20 cellular contexts compared by ENCODE assay signal in the genomic region with DNA sequence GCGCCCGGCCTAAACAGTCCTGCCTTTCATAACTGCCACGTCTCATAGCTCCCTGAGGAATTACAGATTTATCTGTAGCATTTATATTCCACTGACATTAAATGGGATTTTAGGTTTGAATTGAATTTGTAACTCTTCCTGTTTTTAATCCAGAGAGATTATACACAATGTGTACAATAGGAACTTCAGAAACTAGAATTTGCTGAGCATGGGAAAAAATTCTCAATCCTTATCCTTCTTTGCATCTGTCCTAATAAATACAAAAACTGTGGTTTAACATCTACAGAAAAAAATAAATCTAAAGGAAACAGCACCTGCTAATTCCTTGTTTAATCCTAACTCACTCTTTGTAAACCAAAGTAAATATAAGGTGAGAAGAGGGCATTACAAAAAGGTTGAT.
"Had no signal": no experiment of that assay in that cellular context is flagged by ENCODE, and none has a peak within 500 bp of the region (broad histone marks: within the 10 kb centered on the region; RNA-seq: fewer than 3 reads in every experiment).

No MANE protein-coding gene starts in this region.

- H3K27ac Mint-ChIP-seq: activated CD4-positive, alpha-beta T cell treated with anti-CD3 and anti-CD28 coated beads, Interleukin-2, amount 10 ng/mL, durations not matched to agents 24 days and 14 days; activated CD8-positive, alpha-beta memory T cell treated with anti-CD3 and anti-CD28 coated beads, Interleukin-2, amount 10 ng/mL, durations not matched to agents 7 days and 5 days; activated CD8-positive, alpha-beta T cell treated with anti-CD3 and anti-CD28 coated beads for 36 hours; activated naive CD8-positive, alpha-beta T cell treated with anti-CD3 and anti-CD28 coated beads, Interleukin-2, amount 10 ng/mL, durations not matched to agents 7 days and 5 days; stimulated activated naive B cell treated with anti-CD40 and anti-IgM and Interleukin-4, amounts not matched to agents 10 μg/mL and 1 μg/mL and 100 μg/mL, for 72 hours had no signal

- H3K27ac ChIP-seq: cardiac muscle cell, esophagus muscularis mucosa, hepatocyte, left lung, testis, vagina had no signal

- H3K27me3 Mint-ChIP-seq: activated CD8-positive, alpha-beta memory T cell treated with anti-CD3 and anti-CD28 coated beads, Interleukin-2, amount 10 ng/mL, durations not matched to agents 7 days and 5 days; activated CD8-positive, alpha-beta T cell treated with anti-CD3 and anti-CD28 coated beads for 36 hours; activated naive CD8-positive, alpha-beta T cell treated with anti-CD3 and anti-CD28 coated beads, Interleukin-2, amount 10 ng/mL, durations not matched to agents 7 days and 5 days; stimulated activated naive B cell treated with anti-CD40 and anti-IgM and Interleukin-4, amounts not matched to agents 10 μg/mL and 1 μg/mL and 100 μg/mL, for 72 hours had no signal

- H3K4me3 ChIP-seq: cardiac muscle cell, esophagus muscularis mucosa, hepatocyte, left lung, testis, vagina had no signal

- H3K4me3 Mint-ChIP-seq: activated CD4-positive, alpha-beta T cell treated with anti-CD3 and anti-CD28 coated beads, Interleukin-2, amount 10 ng/mL, durations not matched to agents 24 days and 14 days; activated CD8-positive, alpha-beta memory T cell treated with anti-CD3 and anti-CD28 coated beads, Interleukin-2, amount 10 ng/mL, durations not matched to agents 7 days and 5 days; activated CD8-positive, alpha-beta T cell treated with anti-CD3 and anti-CD28 coated beads for 36 hours; activated naive CD8-positive, alpha-beta T cell treated with anti-CD3 and anti-CD28 coated beads, Interleukin-2, amount 10 ng/mL, durations not matched to agents 7 days and 5 days; stimulated activated naive B cell treated with anti-CD40 and anti-IgM and Interleukin-4, amounts not matched to agents 10 μg/mL and 1 μg/mL and 100 μg/mL, for 72 hours had no signal

- H3K9me3 ChIP-seq: esophagus muscularis mucosa, left lung, testis, vagina had no signal

- ATAC-seq: activated CD8-positive, alpha-beta memory T cell treated with anti-CD3 and anti-CD28 coated beads, Interleukin-2, amount 10 ng/mL, durations not matched to agents 7 days and 5 days; activated CD8-positive, alpha-beta T cell treated with anti-CD3 and anti-CD28 coated beads for 36 hours; left lung; stimulated activated naive B cell treated with anti-CD40 and anti-IgM and Interleukin-4, amounts not matched to agents 10 μg/mL and 1 μg/mL and 100 μg/mL, for 72 hours had no signal

- DNase-seq: activated CD4-positive, alpha-beta T cell treated with anti-CD3 and anti-CD28 coated beads, Interleukin-2, amount 10 ng/mL, durations not matched to agents 24 days and 14 days; activated CD8-positive, alpha-beta memory T cell treated with anti-CD3 and anti-CD28 coated beads, Interleukin-2, amount 10 ng/mL, durations not matched to agents 7 days and 5 days; activated CD8-positive, alpha-beta T cell treated with anti-CD3 and anti-CD28 coated beads for 36 hours; activated naive CD8-positive, alpha-beta T cell treated with anti-CD3 and anti-CD28 coated beads, Interleukin-2, amount 10 ng/mL, durations not matched to agents 7 days and 5 days; activated T-cell treated with anti-CD3 and anti-CD28 coated beads for 4 hours; amygdala; effector memory CD4-positive, alpha-beta T cell; glutamatergic neuron; kidney glomerular epithelial cell; retina; stimulated activated CD4-positive, alpha-beta T cell treated with anti-CD3 and anti-CD28 coated beads, Interleukin-2, amount 100 ng/mL, for 48 hours; stimulated activated CD8-positive, alpha-beta memory T cell treated with anti-CD3 and anti-CD28 coated beads, Interleukin-4, amount 100 ng/mL, for 48 hours; stimulated activated naive B cell treated with anti-CD40 and anti-IgM and Interleukin-4, amounts not matched to agents 10 μg/mL and 1 μg/mL and 100 μg/mL, for 72 hours; SW 1271; testis had no signal

- H3K27me3 ChIP-seq: cardiac muscle cell, esophagus muscularis mucosa, hepatocyte, left lung, testis, vagina had no signal

- H3K9me3 Mint-ChIP-seq: activated CD8-positive, alpha-beta T cell treated with anti-CD3 and anti-CD28 coated beads for 36 hours; activated naive CD8-positive, alpha-beta T cell treated with anti-CD3 and anti-CD28 coated beads, Interleukin-2, amount 10 ng/mL, durations not matched to agents 7 days and 5 days; stimulated activated naive B cell treated with anti-CD40 and anti-IgM and Interleukin-4, amounts not matched to agents 10 μg/mL and 1 μg/mL and 100 μg/mL, for 72 hours had no signal

- H3K36me3 ChIP-seq: left lung had no signal
